10 cellular contexts compared by ENCODE assay signal in the genomic region with DNA sequence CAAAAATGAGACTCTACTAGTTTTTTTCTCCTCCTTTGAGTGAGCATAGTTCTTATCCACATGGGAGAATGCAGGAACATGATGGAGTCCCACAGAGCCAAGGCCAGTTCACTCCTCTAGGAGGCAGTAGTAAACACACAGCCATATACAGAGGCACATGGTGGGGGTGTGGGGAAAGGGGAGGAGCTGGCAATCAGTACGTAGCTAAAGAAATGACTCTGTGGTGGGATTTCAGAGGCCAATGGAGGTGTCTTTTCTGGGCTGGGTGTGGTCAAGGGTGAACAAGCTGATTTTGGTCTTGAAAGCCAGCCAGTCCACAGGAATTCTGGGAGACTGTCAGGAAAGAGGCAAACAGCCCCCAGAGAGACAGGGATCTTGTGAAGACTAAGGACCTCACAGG. TPM values are rescaled to one million over a fixed set of nuclear protein-coding genes. Genes with fewer than 3 reads are reported as not detected.
DNase-seq lines count a peak whose midpoint lies in the region; ATAC-seq and TF ChIP-seq lines count a peak whose summit lies in the region.
"Had no signal": no experiment of that assay in that cellular context is flagged by ENCODE, and none has a peak within 500 bp of the region (broad histone marks: within the 10 kb centered on the region; RNA-seq: fewer than 3 reads in every experiment).

No MANE protein-coding gene starts in this region.

- TF ChIP-seq EP300 in suprapubic skin (IDR thresholded peaks at IDR 0.05): no peak

- no peak for TF ChIP-seq POLR2A in suprapubic skin (IDR thresholded peaks at IDR 0.05)

- no peak overlapping the region for H3K4me3 ChIP-seq in suprapubic skin
- H3K4me3 ChIP-seq: SK-N-MC, thoracic aorta had no signal

- ATAC-seq in HG02610 (IDR thresholded peaks at IDR 0.05; ENCODE audit: unreplicated experiment): peak; percentile 63
- ATAC-seq in activated CD8-positive, alpha-beta memory T cell treated with anti-CD3 and anti-CD28 coated beads, Interleukin-2, amount 10 ng/mL, durations not matched to agents 7 days and 5 days: peak; percentile 99

- CTCF ChIA-PET in activated CD8-positive, alpha-beta memory T cell treated with anti-CD3 and anti-CD28 coated beads, Interleukin-2, amount 10 ng/mL, durations not matched to agents 7 days and 5 days (lab: Charles Lee): interaction anchor here (0.6 to 2.0 kb wide), 20 partner anchors 8 to 344 kb away, joined by 3 to 15 read pairs (median 3); a partner anchor contains a TSS

- DNase-seq in DMS 273 (lab: John Stamatoyannopoulos, UW; ENCODE audit: unreplicated experiment): peak; percentile 93
- DNase-seq in NOMO-1 treated with DMSO at 0.1 percent for 48 hours (lab: John Stamatoyannopoulos, UW; ENCODE audit: unreplicated experiment): peak; percentile 73
- DNase-seq in activated CD8-positive, alpha-beta memory T cell treated with anti-CD3 and anti-CD28 coated beads, Interleukin-2, amount 10 ng/mL, durations not matched to agents 7 days and 5 days: peak; percentile 83
- DNase-seq in fibroblast of the conjunctiva (ENCODE audit: low read depth): peak; percentile 30
- peak; percentile 58 to 63 (median 62) for DNase-seq in stimulated activated CD4-positive, alpha-beta T cell treated with anti-CD3 and anti-CD28 coated beads, Interleukin-12 subunit alpha, Interleukin-12 subunit beta, amount 100 ng/mL, for 48 hours (ENCODE audit: low read depth in 2 of 3, low spot score in 1 of 3)
- no peak for DNase-seq in NCI-H1105 (lab: John Stamatoyannopoulos, UW)
- no peak for DNase-seq in suprapubic skin (ENCODE audit: low spot score in 2 of 2)

- H3K27me3 Mint-ChIP-seq in activated CD8-positive, alpha-beta memory T cell treated with anti-CD3 and anti-CD28 coated beads, Interleukin-2, amount 10 ng/mL, durations not matched to agents 7 days and 5 days: peaks cover 12% of the 10 kb centered on the region

- no peaks in the 10 kb centered on the region for H3K9me3 ChIP-seq in suprapubic skin
- H3K9me3 ChIP-seq: thoracic aorta had no signal

- peak in 1 of 2 donors; percentile 23 for TF ChIP-seq CTCF in suprapubic skin (IDR thresholded peaks at IDR 0.05)

- whole genome bisulfite sequencing in suprapubic skin: 15% methylated on average over 1 of the region's 1 CpG

- no peak overlapping the region for H3K27ac Mint-ChIP-seq in activated CD8-positive, alpha-beta memory T cell treated with anti-CD3 and anti-CD28 coated beads, Interleukin-2, amount 10 ng/mL, durations not matched to agents 7 days and 5 days

- H3K4me1 ChIP-seq in suprapubic skin: no peaks in the 10 kb centered on the region

- H3K4me3 Mint-ChIP-seq in activated CD8-positive, alpha-beta memory T cell treated with anti-CD3 and anti-CD28 coated beads, Interleukin-2, amount 10 ng/mL, durations not matched to agents 7 days and 5 days: no peak overlapping the region

- H3K36me3 Mint-ChIP-seq in activated CD8-positive, alpha-beta memory T cell treated with anti-CD3 and anti-CD28 coated beads, Interleukin-2, amount 10 ng/mL, durations not matched to agents 7 days and 5 days: no peaks in the 10 kb centered on the region

- no peaks in the 10 kb centered on the region for H3K9me3 Mint-ChIP-seq in activated CD8-positive, alpha-beta memory T cell treated with anti-CD3 and anti-CD28 coated beads, Interleukin-2, amount 10 ng/mL, durations not matched to agents 7 days and 5 days (ENCODE audit: low read depth)

- H3K4me1 Mint-ChIP-seq in activated CD8-positive, alpha-beta memory T cell treated with anti-CD3 and anti-CD28 coated beads, Interleukin-2, amount 10 ng/mL, durations not matched to agents 7 days and 5 days: peaks cover 11% of the 10 kb centered on the region

- no peak overlapping the region for H3K27ac ChIP-seq in suprapubic skin
- H3K27ac ChIP-seq: SK-N-MC, thoracic aorta had no signal

- H3K27me3 ChIP-seq in suprapubic skin: no peaks in the 10 kb centered on the region

- no peaks in the 10 kb centered on the region for H3K36me3 ChIP-seq in suprapubic skin
- H3K36me3 ChIP-seq: thoracic aorta had no signal

RNA-seq across cellular contexts. Expression of a gene that starts 6.6 kb away (rescaled TPM):
- total RNA-seq in activated CD8-positive, alpha-beta memory T cell treated with anti-CD3 and anti-CD28 coated beads, Interleukin-2, amount 10 ng/mL, durations not matched to agents 7 days and 5 days: 100 to 1,000 TPM; 139 to 183 TPM
- 100 to 1,000 TPM; 150 to 650 (median 425) TPM for total RNA-seq in suprapubic skin

Comparison
In these comparisons a context has a peak if more than half of its experiments do, and no peak if none do; other contexts are left out.
1. DNase-seq: peak in DMS 273 (single experiment), NOMO-1 treated with DMSO at 0.1 percent for 48 hours (single experiment), activated CD8-positive, alpha-beta memory T cell treated with anti-CD3 and anti-CD28 coated beads, Interleukin-2, amount 10 ng/mL, durations not matched to agents 7 days and 5 days (single experiment), fibroblast of the conjunctiva (single experiment) and stimulated activated CD4-positive, alpha-beta T cell treated with anti-CD3 and anti-CD28 coated beads, Interleukin-12 subunit alpha, Interleukin-12 subunit beta, amount 100 ng/mL, for 48 hours (3 of 3); none in NCI-H1105 (single experiment) and suprapubic skin (0 of 2).